Comparison of ENCODE assay signal across 1 cellular context in the genomic region with DNA sequence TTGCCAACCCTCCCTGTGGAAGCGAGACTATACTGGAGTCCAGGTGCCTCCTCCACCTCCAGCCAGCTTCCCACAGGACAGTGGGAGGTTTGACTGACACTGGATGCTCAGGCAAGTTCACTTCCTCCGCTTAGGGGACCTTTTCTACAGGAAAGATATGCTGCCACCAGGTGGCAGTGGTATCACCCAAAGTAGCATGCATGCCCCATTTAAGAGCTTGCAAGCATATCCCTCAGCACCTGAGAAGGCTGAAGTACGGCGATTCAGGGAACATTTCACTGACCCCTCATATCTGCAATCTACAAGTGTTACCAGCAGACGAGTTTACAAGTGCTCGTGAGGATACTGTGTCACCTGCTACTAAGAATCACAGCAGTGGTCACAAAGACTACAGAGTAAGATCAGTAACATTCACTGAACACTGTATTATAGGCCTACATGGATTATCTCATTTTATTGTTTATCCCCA.
A peak's percentile ranks its signal among the peaks of the same experiment; 100 is the strongest.
TF ChIP-seq lines count a peak whose summit lies in the region.

No MANE protein-coding gene starts in this region.

TF ChIP-seq in K562, 482 proteins besides CTCF, POLR2A, EP300 and RAD21 (continued from another document):
- peak; percentile 22; the same call in 1 of the 2 replicates for TF ChIP-seq RB1 (IDR thresholded peaks at IDR 0.05; ENCODE audit: low read depth)
- TF ChIP-seq, protein P1, sequence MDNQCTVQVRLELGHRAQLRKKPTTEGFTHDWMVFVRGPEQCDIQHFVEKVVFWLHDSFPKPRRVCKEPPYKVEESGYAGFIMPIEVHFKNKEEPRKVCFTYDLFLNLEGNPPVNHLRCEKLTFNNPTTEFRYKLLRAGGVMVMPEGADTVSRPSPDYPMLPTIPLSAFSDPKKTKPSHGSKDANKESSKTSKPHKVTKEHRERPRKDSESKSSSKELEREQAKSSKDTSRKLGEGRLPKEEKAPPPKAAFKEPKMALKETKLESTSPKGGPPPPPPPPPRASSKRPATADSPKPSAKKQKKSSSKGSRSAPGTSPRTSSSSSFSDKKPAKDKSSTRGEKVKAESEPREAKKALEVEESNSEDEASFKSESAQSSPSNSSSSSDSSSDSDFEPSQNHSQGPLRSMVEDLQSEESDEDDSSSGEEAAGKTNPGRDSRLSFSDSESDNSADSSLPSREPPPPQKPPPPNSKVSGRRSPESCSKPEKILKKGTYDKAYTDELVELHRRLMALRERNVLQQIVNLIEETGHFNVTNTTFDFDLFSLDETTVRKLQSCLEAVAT (IDR thresholded peaks at IDR 0.05), result no peak
- no peak for TF ChIP-seq GABPB1 (CRISPR knock-in tag; IDR thresholded peaks at IDR 0.05)
- TF ChIP-seq, protein P2, sequence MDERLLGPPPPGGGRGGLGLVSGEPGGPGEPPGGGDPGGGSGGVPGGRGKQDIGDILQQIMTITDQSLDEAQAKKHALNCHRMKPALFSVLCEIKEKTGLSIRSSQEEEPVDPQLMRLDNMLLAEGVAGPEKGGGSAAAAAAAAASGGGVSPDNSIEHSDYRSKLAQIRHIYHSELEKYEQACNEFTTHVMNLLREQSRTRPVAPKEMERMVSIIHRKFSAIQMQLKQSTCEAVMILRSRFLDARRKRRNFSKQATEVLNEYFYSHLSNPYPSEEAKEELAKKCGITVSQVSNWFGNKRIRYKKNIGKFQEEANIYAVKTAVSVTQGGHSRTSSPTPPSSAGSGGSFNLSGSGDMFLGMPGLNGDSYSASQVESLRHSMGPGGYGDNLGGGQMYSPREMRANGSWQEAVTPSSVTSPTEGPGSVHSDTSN (CRISPR knock-in tag; IDR thresholded peaks at IDR 0.05; ENCODE audit: low read depth), result no peak
- TF ChIP-seq, protein P2 (tag; conservative IDR thresholded peaks at IDR 0.05; ENCODE audit: low read depth), result peak; percentile 43; the same call in 1 of the 2 replicates
- TF ChIP-seq SMC3 (conservative IDR thresholded peaks at IDR 0.05; ENCODE audit: insufficient read depth, low read depth, low read length), result peak; percentile 61
- no peak for TF ChIP-seq ELK3 (CRISPR knock-in tag; IDR thresholded peaks at IDR 0.05)
- TF ChIP-seq MCM5 (IDR thresholded peaks at IDR 0.05; ENCODE audit: low read depth), result no peak
- no peak for TF ChIP-seq ZNF354B (CRISPR knock-in tag; IDR thresholded peaks at IDR 0.05)
- no peak for TF ChIP-seq NUFIP1 (IDR thresholded peaks at IDR 0.05; ENCODE audit: partially characterized antibody)
- no peak for TF ChIP-seq STAT5B (CRISPR knock-in tag; IDR thresholded peaks at IDR 0.05)
- TF ChIP-seq SMAD3 (CRISPR knock-in tag; conservative IDR thresholded peaks at IDR 0.05), result no peak
- no peak for TF ChIP-seq ZNF707 (CRISPR knock-in tag; conservative IDR thresholded peaks at IDR 0.05)
- TF ChIP-seq GABPA (tag; conservative IDR thresholded peaks at IDR 0.05; ENCODE audit: low read depth), result no peak
- no peak for TF ChIP-seq TCF7L2 (IDR thresholded peaks at IDR 0.05; ENCODE audit: low read depth, low read length)
- no peak for TF ChIP-seq FOXP1 (CRISPR knock-in tag; IDR thresholded peaks at IDR 0.05)
- peak; percentile 52 for TF ChIP-seq SPI1 (IDR thresholded peaks at IDR 0.05; ENCODE audit: borderline replicate concordance, low read depth, low read length)
- TF ChIP-seq, protein P3, sequence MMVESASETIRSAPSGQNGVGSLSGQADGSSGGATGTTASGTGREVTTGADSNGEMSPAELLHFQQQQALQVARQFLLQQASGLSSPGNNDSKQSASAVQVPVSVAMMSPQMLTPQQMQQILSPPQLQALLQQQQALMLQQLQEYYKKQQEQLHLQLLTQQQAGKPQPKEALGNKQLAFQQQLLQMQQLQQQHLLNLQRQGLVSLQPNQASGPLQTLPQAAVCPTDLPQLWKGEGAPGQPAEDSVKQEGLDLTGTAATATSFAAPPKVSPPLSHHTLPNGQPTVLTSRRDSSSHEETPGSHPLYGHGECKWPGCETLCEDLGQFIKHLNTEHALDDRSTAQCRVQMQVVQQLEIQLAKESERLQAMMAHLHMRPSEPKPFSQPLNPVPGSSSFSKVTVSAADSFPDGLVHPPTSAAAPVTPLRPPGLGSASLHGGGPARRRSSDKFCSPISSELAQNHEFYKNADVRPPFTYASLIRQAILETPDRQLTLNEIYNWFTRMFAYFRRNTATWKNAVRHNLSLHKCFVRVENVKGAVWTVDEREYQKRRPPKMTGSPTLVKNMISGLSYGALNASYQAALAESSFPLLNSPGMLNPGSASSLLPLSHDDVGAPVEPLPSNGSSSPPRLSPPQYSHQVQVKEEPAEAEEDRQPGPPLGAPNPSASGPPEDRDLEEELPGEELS (CRISPR knock-in tag; IDR thresholded peaks at IDR 0.05; ENCODE audit: borderline replicate concordance), result no peak
- TF ChIP-seq PTBP1 (IDR thresholded peaks at IDR 0.05; ENCODE audit: low read depth, low read length), result no peak
